Comparison of ENCODE assay signal across 16 cellular contexts in genomic region chr2:135317375-135317774, GRCh38.
"Had no signal": no experiment of that assay in that cellular context is flagged by ENCODE, and none has a peak within 500 bp of the region (broad histone marks: within the 10 kb centered on the region; RNA-seq: fewer than 3 reads in every experiment).

No MANE protein-coding gene starts in this region.

- H3K9me3 Mint-ChIP-seq: mesothelial cell of epicardium; naive thymus-derived CD4-positive, alpha-beta T cell; natural killer cell treated with Interleukin-12 subunit alpha and Interleukin-12 subunit beta and Interleukin-15 and Interleukin-18, amount 100 ng/mL, for 72 hours; stimulated activated naive B cell treated with anti-CD40 and anti-IgM and Interleukin-4, amounts not matched to agents 10 μg/mL and 1 μg/mL and 100 μg/mL, for 72 hours; stimulated activated naive CD8-positive, alpha-beta T cell treated with anti-CD3 and anti-CD28 coated beads, Interleukin-15, Interleukin-2, amounts not matched to agents 100 ng/mL and 50 ng/mL, for 24 hours; type B pancreatic cell had no signal

- H3K4me1 Mint-ChIP-seq: mesothelial cell of epicardium; naive thymus-derived CD4-positive, alpha-beta T cell; stimulated activated naive B cell treated with anti-CD40 and anti-IgM and Interleukin-4, amounts not matched to agents 10 μg/mL and 1 μg/mL and 100 μg/mL, for 72 hours had no signal

- H3K27me3 Mint-ChIP-seq: naive thymus-derived CD4-positive, alpha-beta T cell; natural killer cell treated with Interleukin-12 subunit alpha and Interleukin-12 subunit beta and Interleukin-15 and Interleukin-18, amount 100 ng/mL, for 72 hours; progenitor cell of endocrine pancreas; stimulated activated naive B cell treated with anti-CD40 and anti-IgM and Interleukin-4, amounts not matched to agents 10 μg/mL and 1 μg/mL and 100 μg/mL, for 72 hours; stimulated activated naive CD8-positive, alpha-beta T cell treated with anti-CD3 and anti-CD28 coated beads, Interleukin-15, Interleukin-2, amounts not matched to agents 100 ng/mL and 50 ng/mL, for 24 hours; type B pancreatic cell had no signal

- H3K27ac Mint-ChIP-seq: mesothelial cell of epicardium; naive thymus-derived CD4-positive, alpha-beta T cell; natural killer cell treated with Interleukin-12 subunit alpha and Interleukin-12 subunit beta and Interleukin-15 and Interleukin-18, amount 100 ng/mL, for 72 hours; progenitor cell of endocrine pancreas; stimulated activated naive B cell treated with anti-CD40 and anti-IgM and Interleukin-4, amounts not matched to agents 10 μg/mL and 1 μg/mL and 100 μg/mL, for 72 hours; stimulated activated naive CD8-positive, alpha-beta T cell treated with anti-CD3 and anti-CD28 coated beads, Interleukin-15, Interleukin-2, amounts not matched to agents 100 ng/mL and 50 ng/mL, for 24 hours; type B pancreatic cell had no signal

- H3K4me3 Mint-ChIP-seq: mesothelial cell of epicardium; naive thymus-derived CD4-positive, alpha-beta T cell; natural killer cell treated with Interleukin-12 subunit alpha and Interleukin-12 subunit beta and Interleukin-15 and Interleukin-18, amount 100 ng/mL, for 72 hours; stimulated activated naive B cell treated with anti-CD40 and anti-IgM and Interleukin-4, amounts not matched to agents 10 μg/mL and 1 μg/mL and 100 μg/mL, for 72 hours; stimulated activated naive CD8-positive, alpha-beta T cell treated with anti-CD3 and anti-CD28 coated beads, Interleukin-15, Interleukin-2, amounts not matched to agents 100 ng/mL and 50 ng/mL, for 24 hours; type B pancreatic cell had no signal

- ATAC-seq: naive thymus-derived CD4-positive, alpha-beta T cell; natural killer cell treated with Interleukin-12 subunit alpha and Interleukin-12 subunit beta and Interleukin-15 and Interleukin-18, amount 100 ng/mL, for 72 hours; right lobe of liver; stimulated activated naive B cell treated with anti-CD40 and anti-IgM and Interleukin-4, amounts not matched to agents 10 μg/mL and 1 μg/mL and 100 μg/mL, for 72 hours had no signal

- DNase-seq: islet precursor cell; left ventricle myocardium inferior; mesendoderm; naive thymus-derived CD4-positive, alpha-beta T cell; ovary; right lobe of liver; stimulated activated CD4-positive, alpha-beta T cell treated with anti-CD3 and anti-CD28 coated beads, Interleukin-2, amount 100 ng/mL, for 24 hours; stimulated activated CD4-positive, alpha-beta T cell treated with anti-CD3 and anti-CD28 coated beads, Interleukin-4, amount 100 ng/mL, for 1 hour; stimulated activated naive B cell treated with anti-CD40 and anti-IgM and Interleukin-4, amounts not matched to agents 10 μg/mL and 1 μg/mL and 100 μg/mL, for 72 hours; substantia nigra; uterus had no signal
